14 cellular contexts compared by ENCODE assay signal in the genomic region with DNA sequence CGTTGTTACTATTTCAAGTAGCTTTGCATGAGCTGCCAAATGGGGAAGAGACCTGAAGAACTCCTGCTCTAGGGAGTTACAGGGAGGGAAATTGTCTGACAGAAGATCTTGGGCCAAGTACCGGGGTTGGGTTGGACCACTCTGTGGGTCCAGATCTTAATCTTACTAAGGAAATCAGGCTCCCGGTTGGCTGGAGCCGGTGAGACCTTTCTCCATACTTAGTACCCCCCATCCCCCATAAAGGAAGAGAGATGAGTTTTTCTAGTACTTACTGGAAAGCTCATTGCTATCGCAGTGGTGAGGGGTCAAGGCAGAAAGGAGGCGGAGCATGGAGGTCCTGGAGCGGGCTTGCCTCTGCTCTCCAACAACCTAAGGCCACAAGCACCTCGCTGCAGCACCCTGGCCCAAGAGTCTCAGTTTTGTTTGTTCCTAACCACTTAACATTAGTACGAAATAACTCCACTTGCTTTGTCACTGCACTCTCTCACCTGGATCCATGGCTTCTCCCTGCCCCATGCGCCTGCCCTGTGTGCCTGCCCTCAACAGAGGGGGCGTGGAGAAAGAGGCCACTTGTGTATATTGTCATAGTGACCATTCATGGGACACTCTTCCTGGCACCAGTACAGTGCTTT.
"Had no signal": no experiment of that assay in that cellular context is flagged by ENCODE, and none has a peak within 500 bp of the region (broad histone marks: within the 10 kb centered on the region; RNA-seq: fewer than 3 reads in every experiment).

No MANE protein-coding gene starts in this region.

- H3K4me1 ChIP-seq: foreskin keratinocyte, SJSA1, suprapubic skin had no signal

- H3K9me3 ChIP-seq: SJSA1, suprapubic skin had no signal

- H3K27me3 ChIP-seq: foreskin keratinocyte, SJSA1, suprapubic skin had no signal

- H3K4me3 Mint-ChIP-seq: activated naive CD8-positive, alpha-beta T cell treated with anti-CD3 and anti-CD28 coated beads for 36 hours; activated T-cell treated with anti-CD3 and anti-CD28 coated beads, Interleukin-2, amount 50 U/mL, for 4 hours; naive thymus-derived CD4-positive, alpha-beta T cell; T-helper 2 cell treated with Interferon-gamma antibody and Interleukin-4, amounts not matched to agents 5 μg/mL and 100 μg/mL, for 36 hours had no signal

- DNase-seq: activated CD4-positive, alpha-beta T cell treated with anti-CD3 and anti-CD28 coated beads for 1 hour; activated CD4-positive, alpha-beta T cell treated with anti-CD3 and anti-CD28 coated beads, Interleukin-2, amount 50 U/mL, for 48 hours; activated gamma-delta T cell; activated naive CD8-positive, alpha-beta T cell treated with anti-CD3 and anti-CD28 coated beads for 36 hours; activated T-cell treated with anti-CD3 and anti-CD28 coated beads, Interleukin-2, amount 50 U/mL, for 4 hours; anterior cingulate cortex; foreskin keratinocyte; naive thymus-derived CD4-positive, alpha-beta T cell; nucleus accumbens; stimulated activated naive CD4-positive, alpha-beta T cell; SW 1271 had no signal

- H3K9me3 Mint-ChIP-seq: activated naive CD8-positive, alpha-beta T cell treated with anti-CD3 and anti-CD28 coated beads for 36 hours; activated T-cell treated with anti-CD3 and anti-CD28 coated beads, Interleukin-2, amount 50 U/mL, for 4 hours; naive thymus-derived CD4-positive, alpha-beta T cell; T-helper 2 cell treated with Interferon-gamma antibody and Interleukin-4, amounts not matched to agents 5 μg/mL and 100 μg/mL, for 36 hours had no signal

- ATAC-seq: activated T-cell treated with anti-CD3 and anti-CD28 coated beads, Interleukin-2, amount 50 U/mL, for 4 hours; foreskin keratinocyte; naive thymus-derived CD4-positive, alpha-beta T cell had no signal

- H3K27me3 Mint-ChIP-seq: activated naive CD8-positive, alpha-beta T cell treated with anti-CD3 and anti-CD28 coated beads for 36 hours; naive thymus-derived CD4-positive, alpha-beta T cell had no signal

- H3K27ac ChIP-seq: foreskin keratinocyte, SJSA1, suprapubic skin had no signal

- H3K4me3 ChIP-seq: SJSA1, suprapubic skin had no signal

- H3K27ac Mint-ChIP-seq: activated naive CD8-positive, alpha-beta T cell treated with anti-CD3 and anti-CD28 coated beads for 36 hours; naive thymus-derived CD4-positive, alpha-beta T cell; T-helper 2 cell treated with Interferon-gamma antibody and Interleukin-4, amounts not matched to agents 5 μg/mL and 100 μg/mL, for 36 hours had no signal
